9 cellular contexts compared by ENCODE assay signal in the genomic region with DNA sequence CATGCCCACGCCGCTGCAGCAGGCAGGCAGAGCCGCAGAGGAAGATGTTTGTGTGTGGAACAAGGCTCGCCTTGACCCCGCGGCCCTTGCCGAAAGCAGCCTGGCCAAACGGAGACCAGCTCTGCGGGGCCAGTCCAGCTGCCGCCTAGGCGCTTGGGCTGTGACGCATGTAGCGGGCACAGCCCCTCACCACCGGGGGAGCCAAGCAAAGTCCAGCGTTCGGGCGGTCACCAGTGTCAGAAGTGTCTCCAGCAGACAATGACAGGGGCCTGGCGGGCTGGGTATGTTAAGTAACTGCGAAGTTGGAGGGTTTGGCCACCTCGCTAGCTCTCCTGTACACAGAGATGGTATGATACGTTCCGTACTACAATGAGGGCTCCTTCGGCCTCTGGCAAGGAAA. TPM values are rescaled to one million over a fixed set of nuclear protein-coding genes. Genes with fewer than 3 reads are reported as not detected.
A peak's percentile ranks its signal among the peaks of the same experiment; 100 is the strongest.
DNase-seq lines count a peak whose midpoint lies in the region; ATAC-seq and FAIRE-seq lines count a peak whose summit lies in the region.
"Had no signal": no experiment of that assay in that cellular context is flagged by ENCODE, and none has a peak within 500 bp of the region (broad histone marks: within the 10 kb centered on the region; RNA-seq: fewer than 3 reads in every experiment).

No MANE protein-coding gene starts in this region.

- H3K27ac ChIP-seq in small intestine (ENCODE audit: low read depth in 1 of 2, low read length in 1 of 2): no peak overlapping the region

- in situ Hi-C loops in HAP-1 (cut with MboI; ENCODE audit: low sequenced_read_pairs): loop anchor here (25.0 kb wide), 1 partner anchor 1308 kb away; no protein-coding TSS in a partner anchor

- peak overlapping the region; percentile 40 for H3K27ac Mint-ChIP-seq in activated T-helper 1 cell treated with anti-CD3 and anti-CD28 coated beads, Interleukin-12 subunit alpha, Interleukin-12 subunit beta, Interleukin-2, Interleukin-4 antibody, amounts not matched to agents 30 ng/mL and 10 ng/mL and 1 ng/mL, durations not matched to agents 14 hours and 24 hours and 36 hours

- no peaks in the 10 kb centered on the region for H3K36me3 Mint-ChIP-seq in activated T-helper 1 cell treated with anti-CD3 and anti-CD28 coated beads, Interleukin-12 subunit alpha, Interleukin-12 subunit beta, Interleukin-2, Interleukin-4 antibody, amounts not matched to agents 30 ng/mL and 10 ng/mL and 1 ng/mL, durations not matched to agents 14 hours and 24 hours and 36 hours (ENCODE audit: low read depth)

- peak in 1 of 2 experiments; percentile 20 for DNase-seq in HAP-1 (ENCODE audit: low spot score in 2 of 2)
- DNase-seq in activated T-helper 1 cell treated with anti-CD3 and anti-CD28 coated beads, Interleukin-12 subunit alpha, Interleukin-12 subunit beta, Interleukin-2, Interleukin-4 antibody, amounts not matched to agents 30 ng/mL and 10 ng/mL and 1 ng/mL, durations not matched to agents 14 hours and 24 hours and 36 hours (ENCODE audit: low spot score): no peak
- peak in 34 of 51 donors; percentile 0 to 31 (median 12) for DNase-seq in hypothalamus (lab: John Stamatoyannopoulos, UW)
- peak; percentile 18 for DNase-seq in small intestine
- DNase-seq in GM19240 (ENCODE audit: insufficient read length, low spot score): no peak
- no peak for DNase-seq in NCI-H446 treated with DMSO at 0.1 percent for 48 hours (lab: John Stamatoyannopoulos, UW)

- no peaks in the 10 kb centered on the region for H3K9me3 ChIP-seq in HAP-1
- H3K9me3 ChIP-seq in small intestine (ENCODE audit: control insufficient read depth, low read depth): no peaks in the 10 kb centered on the region

- no peaks in the 10 kb centered on the region for H3K27me3 Mint-ChIP-seq in activated T-helper 1 cell treated with anti-CD3 and anti-CD28 coated beads, Interleukin-12 subunit alpha, Interleukin-12 subunit beta, Interleukin-2, Interleukin-4 antibody, amounts not matched to agents 30 ng/mL and 10 ng/mL and 1 ng/mL, durations not matched to agents 14 hours and 24 hours and 36 hours (ENCODE audit: insufficient read depth)

- H3K9me3 Mint-ChIP-seq in activated T-helper 1 cell treated with anti-CD3 and anti-CD28 coated beads, Interleukin-12 subunit alpha, Interleukin-12 subunit beta, Interleukin-2, Interleukin-4 antibody, amounts not matched to agents 30 ng/mL and 10 ng/mL and 1 ng/mL, durations not matched to agents 14 hours and 24 hours and 36 hours: no peaks in the 10 kb centered on the region

- H3K36me3 ChIP-seq in HAP-1 (replicated peaks) (no peaks in the 10 kb centered on the region), small intestine (ENCODE audit: control insufficient read depth in 2 of 2, insufficient read depth in 2 of 2, low read length in 2 of 2) (no peaks in the 10 kb centered on the region)

- peak overlapping the region; percentile 86 for H3K4me3 Mint-ChIP-seq in activated T-helper 1 cell treated with anti-CD3 and anti-CD28 coated beads, Interleukin-12 subunit alpha, Interleukin-12 subunit beta, Interleukin-2, Interleukin-4 antibody, amounts not matched to agents 30 ng/mL and 10 ng/mL and 1 ng/mL, durations not matched to agents 14 hours and 24 hours and 36 hours

- peak overlapping the region; percentile 67 for H3K4me3 ChIP-seq in HAP-1
- H3K4me3 ChIP-seq in small intestine (ENCODE audit: low read depth in 1 of 2, low read length in 2 of 2): peak overlapping the region in 1 of 2 donors; percentile 67

- H3K4me1 Mint-ChIP-seq in activated T-helper 1 cell treated with anti-CD3 and anti-CD28 coated beads, Interleukin-12 subunit alpha, Interleukin-12 subunit beta, Interleukin-2, Interleukin-4 antibody, amounts not matched to agents 30 ng/mL and 10 ng/mL and 1 ng/mL, durations not matched to agents 14 hours and 24 hours and 36 hours (ENCODE audit: low read depth): peaks cover 10% of the 10 kb centered on the region

- no peak for ATAC-seq in HG02571 (IDR thresholded peaks at IDR 0.05; ENCODE audit: unreplicated experiment)
- ATAC-seq in HG03442 (IDR thresholded peaks at IDR 0.05; ENCODE audit: unreplicated experiment): no peak

- H3K27me3 ChIP-seq in HAP-1 (ENCODE audit: low read depth): no peaks in the 10 kb centered on the region
- H3K27me3 ChIP-seq in small intestine (ENCODE audit: control insufficient read depth in 2 of 2, insufficient read depth in 2 of 2, low read length in 2 of 2): no peaks in the 10 kb centered on the region

- 20 to 48% (median 36%) methylated on average over 23 of the region's 23 CpGs for WGBS in small intestine, 3 donors

- H3K4me1 ChIP-seq in HAP-1 (peaks cover 14% of the 10 kb centered on the region), small intestine (ENCODE audit: control insufficient read depth in 2 of 2, insufficient read depth in 1 of 2, low read depth in 1 of 2, low read length in 1 of 2) (no peaks in the 10 kb centered on the region)

- intact Hi-C loops in activated T-helper 1 cell treated with anti-CD3 and anti-CD28 coated beads, Interleukin-12 subunit alpha, Interleukin-12 subunit beta, Interleukin-2, Interleukin-4 antibody, amounts not matched to agents 30 ng/mL and 10 ng/mL and 1 ng/mL, durations not matched to agents 14 hours and 24 hours and 36 hours (cut with micrococcal nuclease): loop anchor here (2.0 kb wide), 1 partner anchor 449 kb away; a partner anchor contains a TSS

- FAIRE-seq in small intestine (lab: Jason Lieb, UNC): no peak

RNA-seq across cellular contexts. Expression of a gene that starts 1.3 kb away (rescaled TPM):
- total RNA-seq in activated T-helper 1 cell treated with anti-CD3 and anti-CD28 coated beads, Interleukin-12 subunit alpha, Interleukin-12 subunit beta, Interleukin-2, Interleukin-4 antibody, amounts not matched to agents 30 ng/mL and 10 ng/mL and 1 ng/mL, durations not matched to agents 14 hours and 24 hours and 36 hours: 6.7 and 7.1 TPM in 2 replicates
- 1 to 10 TPM; 1.1 to 2.4 (median 1.4) TPM for polyA plus RNA-seq in small intestine

RNA-seq across cellular contexts. Expression of a gene that starts 26.2 kb away (rescaled TPM):
- not detected in 2 replicates for total RNA-seq in activated T-helper 1 cell treated with anti-CD3 and anti-CD28 coated beads, Interleukin-12 subunit alpha, Interleukin-12 subunit beta, Interleukin-2, Interleukin-4 antibody, amounts not matched to agents 30 ng/mL and 10 ng/mL and 1 ng/mL, durations not matched to agents 14 hours and 24 hours and 36 hours
- under 1 TPM in 1 of 3 donors, not detected in 2; 0.18 TPM for polyA plus RNA-seq in small intestine
- total RNA-seq: T-helper 1 cell treated with Interleukin-12 subunit alpha and Interleukin-12 subunit beta and Interleukin-4 antibody, amounts not matched to agents 30 ng/mL and 1 ng/mL, for 36 hours had no signal

Comparison
In these comparisons a context has a peak if more than half of its experiments do, and no peak if none do; other contexts are left out.
1. DNase-seq: peak in hypothalamus (34 of 51) and small intestine (single experiment); none in activated T-helper 1 cell treated with anti-CD3 and anti-CD28 coated beads, Interleukin-12 subunit alpha, Interleukin-12 subunit beta, Interleukin-2, Interleukin-4 antibody, amounts not matched to agents 30 ng/mL and 10 ng/mL and 1 ng/mL, durations not matched to agents 14 hours and 24 hours and 36 hours (single experiment), GM19240 (single experiment) and NCI-H446 treated with DMSO at 0.1 percent for 48 hours (single experiment).